8 cellular contexts compared by ENCODE assay signal in genomic region chr6:79672631-79673065, GRCh38. TPM values are rescaled to one million over a fixed set of nuclear protein-coding genes. Genes with fewer than 3 reads are reported as not detected.
DNase-seq lines count a peak whose midpoint lies in the region; ATAC-seq and TF ChIP-seq lines count a peak whose summit lies in the region.

No MANE protein-coding gene starts in this region.

- 0 out of 2 replicates have a peak overlapping the region, but pooled peaks have one; percentile 18 for H2AFZ ChIP-seq in OCI-LY1 (ENCODE audit: low read length)

- no peak for TF ChIP-seq POLR2A in gastrocnemius medialis (IDR thresholded peaks at IDR 0.05)

- H3K27me3 ChIP-seq in OCI-LY1 (ENCODE audit: insufficient read depth, low read length) (no peaks in the 10 kb centered on the region), gastrocnemius medialis (no peaks in the 10 kb centered on the region)

- no peaks in the 10 kb centered on the region for H3F3A ChIP-seq in OCI-LY1 (ENCODE audit: insufficient read depth, low read length)

- H4K20me1 ChIP-seq in OCI-LY1 (ENCODE audit: insufficient read depth, low read length): no peaks in the 10 kb centered on the region

- DNase-seq in GM10248 (ENCODE audit: extremely low spot score): peak; percentile 18
- DNase-seq in epithelial cell of esophagus (ENCODE audit: low read depth): peak; percentile 56
- DNase-seq in gastrocnemius medialis: no peak
- DNase-seq in activated naive CD4-positive, alpha-beta T cell treated with anti-CD3 and anti-CD28 coated beads, Interleukin-2, amount 50 U/mL, for 16 hours: no peak
- DNase-seq in stimulated activated CD4-positive, alpha-beta T cell treated with anti-CD3 and anti-CD28 coated beads, Interleukin-2, amount 100 ng/mL, for 24 hours: no peak

- no peak overlapping the region for H3K4me2 ChIP-seq in OCI-LY1 (ENCODE audit: low read length)

- H3K9me2 ChIP-seq in OCI-LY1 (ENCODE audit: low read depth, low read length): no peaks in the 10 kb centered on the region

- no peaks in the 10 kb centered on the region for H3K79me2 ChIP-seq in OCI-LY1 (ENCODE audit: insufficient read depth, low read length)

- TF ChIP-seq CTCF in 22Rv1 (IDR thresholded peaks at IDR 0.05) (peak; percentile 78), GM10248 (IDR thresholded peaks at IDR 0.05; ENCODE audit: control extremely low read depth, extremely low read depth, low read depth, missing control alignments) (peak; percentile 61), OCI-LY1 (IDR thresholded peaks at IDR 0.05; ENCODE audit: low read length) (peak; percentile 58), epithelial cell of esophagus (IDR thresholded peaks at IDR 0.05; ENCODE audit: insufficient read depth, low read depth, low read length, missing control alignments) (peak; percentile 74), gastrocnemius medialis (IDR thresholded peaks at IDR 0.05 in 4 of 5, conservative IDR thresholded peaks at IDR 0.05 in 1 of 5) (peak in 2 of 5 experiments; percentile 19 to 25)

- H3K36me3 ChIP-seq in OCI-LY1 (ENCODE audit: insufficient read depth, low read length) (no peaks in the 10 kb centered on the region), gastrocnemius medialis (no peaks in the 10 kb centered on the region)

- no peak overlapping the region for H3K4me3 ChIP-seq in OCI-LY1 (ENCODE audit: low read depth, low read length, poor library complexity, severe bottlenecking)
- H3K4me3 ChIP-seq in epithelial cell of esophagus (ENCODE audit: low read length): no peak overlapping the region
- H3K4me3 ChIP-seq in gastrocnemius medialis: no peak overlapping the region

- in situ Hi-C loops in gastrocnemius medialis (cut with MboI; ENCODE audit: low sequenced_read_pairs in 4 of 4): no loop called here

- no peak for ATAC-seq in gastrocnemius medialis
- ATAC-seq in HG03095 (IDR thresholded peaks at IDR 0.05; ENCODE audit: unreplicated experiment): no peak

- CTCF ChIA-PET in GM10248 (lab: Yijun Ruan, JAX): interaction anchor here (0.5 to 2.0 kb wide), 13 partner anchors 10 to 1975 kb away, joined by 3 to 7 read pairs (median 3); partner anchors contain the start of gene SH3BGRL2

- POLR2A ChIA-PET in GM10248 (lab: Yijun Ruan, JAX): no interaction called here

- no peak overlapping the region for H3K9ac ChIP-seq in OCI-LY1 (ENCODE audit: low read length)

- no peaks in the 10 kb centered on the region for H3K9me3 ChIP-seq in OCI-LY1 (ENCODE audit: low read length)
- no peaks in the 10 kb centered on the region for H3K9me3 ChIP-seq in gastrocnemius medialis

- intact Hi-C loops in gastrocnemius medialis (cut with DNase I; ENCODE audit: low total_unique reads): no loop called here

- H3K27ac ChIP-seq in 22Rv1: no peak overlapping the region
- H3K27ac ChIP-seq in OCI-LY1 (ENCODE audit: low read depth, low read length, poor library complexity, severe bottlenecking): no peak overlapping the region
- peak overlapping the region in 3 of 4 donors; percentile 42 to 61 (median 55) for H3K27ac ChIP-seq in gastrocnemius medialis

- peaks cover 17% of the 10 kb centered on the region for H3K4me1 ChIP-seq in OCI-LY1 (ENCODE audit: insufficient read depth, low read length, severe bottlenecking)
- H3K4me1 ChIP-seq in gastrocnemius medialis: peaks cover 0 to 24% of the 10 kb centered on the region in 2 donors

RNA-seq across cellular contexts. Expression of gene SH3BGRL2, which starts 41.5 kb away (rescaled TPM):
- 10 to 100 TPM in 1 of 4 donors, 1 to 10 TPM in 3; 8.0 to 15.7 (median 9.1) TPM for total RNA-seq in gastrocnemius medialis

Comparison
In these comparisons a context has a peak if more than half of its experiments do, and no peak if none do; other contexts are left out.
1. H3K27ac ChIP-seq: peak in gastrocnemius medialis (3 of 4); none in 22Rv1 (single experiment) and OCI-LY1 (single experiment).
2. DNase-seq: peak in GM10248 (single experiment) and epithelial cell of esophagus (single experiment); none in gastrocnemius medialis (0 of 2), activated naive CD4-positive, alpha-beta T cell treated with anti-CD3 and anti-CD28 coated beads, Interleukin-2, amount 50 U/mL, for 16 hours (single experiment) and stimulated activated CD4-positive, alpha-beta T cell treated with anti-CD3 and anti-CD28 coated beads, Interleukin-2, amount 100 ng/mL, for 24 hours (0 of 2).